Comparison of ENCODE assay signal across 16 cellular contexts in the genomic region with DNA sequence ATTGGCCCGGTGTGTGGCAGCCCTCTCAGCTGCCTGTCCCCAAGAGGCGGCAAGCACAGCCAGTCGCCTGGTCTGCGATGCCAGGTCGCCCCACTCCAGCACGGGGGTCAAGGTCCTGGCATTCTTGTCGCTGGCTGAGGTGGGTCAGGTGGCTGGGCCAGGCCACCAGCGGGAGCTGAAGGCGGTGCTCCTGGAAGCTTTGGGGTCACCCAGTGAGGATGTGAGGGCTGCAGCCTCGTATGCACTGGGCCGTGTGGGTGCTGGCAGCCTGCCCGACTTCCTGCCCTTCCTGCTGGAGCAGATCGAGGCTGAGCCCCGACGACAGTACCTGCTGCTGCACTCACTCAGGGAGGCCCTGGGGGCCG. TPM values are rescaled to one million over a fixed set of nuclear protein-coding genes. Genes with fewer than 3 reads are reported as not detected.
DNase-seq lines count a peak whose midpoint lies in the region; ATAC-seq, FAIRE-seq and TF ChIP-seq lines count a peak whose summit lies in the region.
"Had no signal": no experiment of that assay in that cellular context is flagged by ENCODE, and none has a peak within 500 bp of the region (broad histone marks: within the 10 kb centered on the region; RNA-seq: fewer than 3 reads in every experiment).

No MANE protein-coding gene starts in this region.

- ATAC-seq in HepG2: peak; percentile 44
- no peak for ATAC-seq in right lobe of liver
- peak; percentile 54 for ATAC-seq in left ventricle myocardium superior

- WGBS in HepG2 (ENCODE audit: low lambda C conversion rate): no CpG with 5 or more reads among the region's 16 CpGs
- whole genome bisulfite sequencing in right lobe of liver (ENCODE audit: insufficient coverage, low coverage, low lambda C conversion rate, missing lambda C conversion rate): no CpG with 5 or more reads among the region's 16 CpGs
- WGBS in spleen, 5 donors: 28 to 37% (median 31%) methylated on average over 15 to 16 of the region's 16 CpGs

- TF ChIP-seq EP300 in HepG2 (IDR thresholded peaks at IDR 0.05; ENCODE audit: low read depth in 2 of 2, low read length in 2 of 2) (no peak), HepG2 (CRISPR knock-in tag; IDR thresholded peaks at IDR 0.05; ENCODE audit: borderline replicate concordance) (no peak)

- FAIRE-seq in HepG2 (lab: Jason Lieb, UNC): no peak
- no peak for FAIRE-seq in kidney (lab: Jason Lieb, UNC)

- TF ChIP-seq CTCF in HepG2 (CRISPR knock-in tag; IDR thresholded peaks at IDR 0.05) (no peak), right lobe of liver (IDR thresholded peaks at IDR 0.05) (no peak), spleen (IDR thresholded peaks at IDR 0.05 in 8 of 11, conservative IDR thresholded peaks at IDR 0.05 in 3 of 11) (no peak), kidney (IDR thresholded peaks at IDR 0.05; ENCODE audit: borderline replicate concordance, extremely low read depth, insufficient read depth) (no peak)

- TF ChIP-seq RAD21 in HepG2 (CRISPR knock-in tag; IDR thresholded peaks at IDR 0.05): no peak

- H3K4me3 ChIP-seq in HepG2 (replicated peaks in 1 of 3; ENCODE audit: insufficient read depth in 1 of 3, low read depth in 2 of 3, low read length in 3 of 3) (no peak overlapping the region), right lobe of liver (no peak overlapping the region), spleen (no peak overlapping the region), kidney (ENCODE audit: low read length in 2 of 2) (no peak overlapping the region)
- H3K4me3 ChIP-seq: PC-9 had no signal

- CTCF ChIA-PET in HepG2 (lab: Yijun Ruan, JAX; ENCODE audit: low intra/inter-chr PET ratio, low total read pairs): no interaction called here

- intact Hi-C loops in HepG2 (cut with micrococcal nuclease; ENCODE audit: unreplicated experiment) (no loop called here), right lobe of liver (cut with DNase I) (no loop called here), left ventricle myocardium superior (cut with micrococcal nuclease) (no loop called here), spleen (cut with DNase I; ENCODE audit: low total_unique reads) (no loop called here), kidney (cut with DNase I) (no loop called here)

- in situ Hi-C loops in HepG2 (cut with HindIII; ENCODE audit: extremely low pct_ligation_motif_present, low pct_unique_long_range_greater_than_20kb): no loop called here

- H3K27ac ChIP-seq in HepG2 (ENCODE audit: extremely low read length, insufficient read depth, low read length) (no peak overlapping the region), right lobe of liver (no peak overlapping the region), spleen (no peak overlapping the region), kidney (ENCODE audit: low read depth in 2 of 2, low read length in 2 of 2) (no peak overlapping the region)
- H3K27ac ChIP-seq: PC-9 had no signal

- H4K20me1 ChIP-seq in HepG2 (ENCODE audit: insufficient read depth, low read length): no peaks in the 10 kb centered on the region

- H3K27me3 ChIP-seq in HepG2 (ENCODE audit: control insufficient read depth in 1 of 2, insufficient read depth in 2 of 2, low read length in 2 of 2) (peaks cover 16 to 65% of the 10 kb centered on the region in 2 experiments), right lobe of liver (no peaks in the 10 kb centered on the region), spleen (replicated peaks in 1 of 7) (no peaks in the 10 kb centered on the region)

- no peaks in the 10 kb centered on the region for H3K79me2 ChIP-seq in HepG2 (ENCODE audit: insufficient read depth, low read length)

- DNase-seq in HepG2 (ENCODE audit: low spot score) (no peak), right lobe of liver (no peak), Kasumi-1 (lab: John Stamatoyannopoulos, UW) (peak; percentile 13 to 23), left ventricle myocardium superior (peak; percentile 68), spleen (peak; percentile 75), kidney (no peak), HuH-7 (ENCODE audit: low spot score) (no peak), medulla oblongata (ENCODE audit: extremely low spot score) (no peak)
- DNase-seq: CD4-positive, alpha-beta T cell; H9; MV-4-11; NCI-H1417; NCI-H2029; NCI-H510A treated with DMSO at 0.1 percent for 48 hours; PC-9 had no signal

- BruUV-seq in HepG2 (replicated peaks; lab: Mats Ljungman, UMichigan): no TSS peak

- H3K9me3 ChIP-seq in HepG2 (ENCODE audit: low read length) (no peaks in the 10 kb centered on the region), right lobe of liver (no peaks in the 10 kb centered on the region), spleen (no peaks in the 10 kb centered on the region), kidney (ENCODE audit: control insufficient read depth in 1 of 2, low read length in 2 of 2) (no peaks in the 10 kb centered on the region)

- no peaks in the 10 kb centered on the region for H3K36me3 ChIP-seq in HepG2 (replicated peaks in 1 of 2; ENCODE audit: control insufficient read depth in 1 of 2, insufficient read depth in 2 of 2, low read length in 2 of 2)
- no peaks in the 10 kb centered on the region for H3K36me3 ChIP-seq in right lobe of liver
- H3K36me3 ChIP-seq in spleen: peaks cover 0 to 56% (median 14%) of the 10 kb centered on the region in 6 donors
- no peaks in the 10 kb centered on the region for H3K36me3 ChIP-seq in kidney (ENCODE audit: control insufficient read depth in 1 of 2, insufficient read depth in 2 of 2, low read length in 2 of 2)

- H3K4me2 ChIP-seq in HepG2 (ENCODE audit: low read depth, low read length): no peak overlapping the region
- H3K4me2 ChIP-seq: PC-9 had no signal

- H2AFZ ChIP-seq in HepG2 (ENCODE audit: low read length): no peak overlapping the region
- H2AFZ ChIP-seq: PC-9 had no signal

- H3K4me1 ChIP-seq in HepG2 (ENCODE audit: insufficient read depth, low read length) (no peaks in the 10 kb centered on the region), right lobe of liver (no peaks in the 10 kb centered on the region), spleen (peaks cover 0 to 9% (median 3%) of the 10 kb centered on the region in 6 donors), kidney (ENCODE audit: control insufficient read depth in 1 of 2, insufficient read depth in 1 of 2, low read depth in 1 of 2, low read length in 2 of 2) (no peaks in the 10 kb centered on the region)

- H3K9ac ChIP-seq in HepG2 (ENCODE audit: insufficient read depth, low read depth, low read length) (no peak overlapping the region), kidney (ENCODE audit: low read length in 2 of 2) (no peak overlapping the region)

- TF ChIP-seq POLR2A in HepG2 (IDR thresholded peaks at IDR 0.05; ENCODE audit: insufficient read depth in 1 of 2, low read depth in 2 of 2, low read length in 2 of 2) (no peak), right lobe of liver (IDR thresholded peaks at IDR 0.05) (no peak), spleen (IDR thresholded peaks at IDR 0.05) (no peak)

- POLR2A ChIA-PET in HepG2 (lab: Yijun Ruan, JAX): no interaction called here

RNA-seq across cellular contexts. Expression of gene CAND2, which starts 20.8 kb away (rescaled TPM):
- total RNA-seq in HepG2 (2016; rRNA removed; fragmentation: Illumina TruSeq; extraction: Trizol): not detected in 2 replicates
- not detected in 2 replicates for total RNA-seq in HepG2 (2016; cell fraction: cytosol; rRNA removed; fragmentation: Illumina TruSeq; extraction: Trizol; ENCODE audit: low read depth)
- not detected in 2 replicates for total RNA-seq in HepG2 (2016; cell fraction: insoluble cytoplasmic fraction; rRNA removed; fragmentation: Illumina TruSeq; extraction: Trizol)
- not detected in 2 replicates for total RNA-seq in HepG2 (2016; cell fraction: membrane; rRNA removed; fragmentation: Illumina TruSeq; extraction: Trizol)
- not detected in 2 replicates for total RNA-seq in HepG2 (2016; cell fraction: nucleus; rRNA removed; fragmentation: Illumina TruSeq; extraction: Trizol)
- polyA plus RNA-seq in HepG2 (2011; rRNA removed): 0.01 and 0.09 TPM in 2 replicates
- polyA plus RNA-seq in HepG2 (2011; cell fraction: cytosol; rRNA removed): 0.03 TPM in 1 of 2 replicates, not detected in the other
- 0.05 and 0.12 TPM in 2 replicates for polyA plus RNA-seq in HepG2 (2011; cell fraction: nucleus; rRNA removed)
- 0.07 and 0.13 TPM in 2 replicates for polyA plus RNA-seq in HepG2 (2012)
- polyA plus RNA-seq in HepG2 (2016; cell fraction: cytosol; fragmentation: Illumina TruSeq; extraction: Trizol; ENCODE audit: low read depth): not detected in 2 replicates
- polyA plus RNA-seq in HepG2 (2016; cell fraction: insoluble cytoplasmic fraction; fragmentation: Illumina TruSeq; extraction: Trizol; ENCODE audit: low read depth): not detected in 2 replicates
- polyA plus RNA-seq in HepG2 (2016; cell fraction: membrane; fragmentation: Illumina TruSeq; extraction: Trizol; ENCODE audit: low read depth): not detected in 2 replicates
- not detected in 2 replicates for polyA plus RNA-seq in HepG2 (2016; cell fraction: nucleus; fragmentation: Illumina TruSeq; extraction: Trizol; ENCODE audit: insufficient read depth, low read depth)
- polyA minus RNA-seq in HepG2 (2011; rRNA and poly(A)+ RNA removed; ENCODE audit: low replicate concordance): 0.04 and 0.26 TPM in 2 replicates
- polyA minus RNA-seq in HepG2 (2011; cell fraction: cytosol; rRNA and poly(A)+ RNA removed): not detected in 2 replicates
- 0.12 TPM in 1 of 2 replicates, not detected in the other for polyA minus RNA-seq in HepG2 (2011; cell fraction: nucleus; rRNA and poly(A)+ RNA removed)
- total RNA-seq in right lobe of liver: 1 to 10 TPM in 2 of 6 experiments, under 1 TPM in 4; 0.61 to 4.4 (median 0.77) TPM
- 69.2 TPM for total RNA-seq in left ventricle myocardium superior
- 10 to 100 TPM in 1 of 7 donors, 1 to 10 TPM in 6; 4.0 to 12.2 (median 8.0) TPM for total RNA-seq in spleen
- polyA plus RNA-seq in spleen: 1 to 10 TPM in 1 of 3 donors, under 1 TPM in 2; 0.78 to 2.6 (median 0.88) TPM
- 7.1 TPM for total RNA-seq in kidney
- polyA plus RNA-seq in kidney (ENCODE audit: insufficient read depth, low read depth, low replicate concordance): 3.9 TPM
- total RNA-seq: HT-29 had no signal

RNA-seq across cellular contexts. Expression of gene RPL32, which starts 24.0 kb away (rescaled TPM):
- total RNA-seq in HepG2 (2016; rRNA removed; fragmentation: Illumina TruSeq; extraction: Trizol) (1,781 and 2,179 TPM in 2 replicates), right lobe of liver (100 to 1,000 TPM; 322 to 555 (median 472) TPM), left ventricle myocardium superior (931 TPM), spleen (1,000 to 10,000 TPM in 6 of 7 donors, 100 to 1,000 TPM in 1; 911 to 1,835 (median 1,346) TPM), kidney (1,227 TPM)
- 3,269 and 3,354 TPM in 2 replicates for total RNA-seq in HepG2 (2016; cell fraction: cytosol; rRNA removed; fragmentation: Illumina TruSeq; extraction: Trizol; ENCODE audit: low read depth)
- 1,702 and 2,262 TPM in 2 replicates for total RNA-seq in HepG2 (2016; cell fraction: insoluble cytoplasmic fraction; rRNA removed; fragmentation: Illumina TruSeq; extraction: Trizol)
- 4,253 and 4,526 TPM in 2 replicates for total RNA-seq in HepG2 (2016; cell fraction: membrane; rRNA removed; fragmentation: Illumina TruSeq; extraction: Trizol)
- total RNA-seq in HepG2 (2016; cell fraction: nucleus; rRNA removed; fragmentation: Illumina TruSeq; extraction: Trizol): 560 and 609 TPM in 2 replicates
- polyA plus RNA-seq in HepG2 (2011; rRNA removed) (2,268 and 2,401 TPM in 2 replicates), spleen (1,000 to 10,000 TPM; 3,289 to 6,164 (median 6,022) TPM), kidney (ENCODE audit: insufficient read depth, low read depth, low replicate concordance) (2,612 TPM)
- polyA plus RNA-seq in HepG2 (2011; cell fraction: cytosol; rRNA removed): 1,778 and 1,795 TPM in 2 replicates
- polyA plus RNA-seq in HepG2 (2011; cell fraction: nucleus; rRNA removed): 459 and 538 TPM in 2 replicates
- 2,727 and 3,505 TPM in 2 replicates for polyA plus RNA-seq in HepG2 (2012)
- 4,453 and 4,819 TPM in 2 replicates for polyA plus RNA-seq in HepG2 (2016; cell fraction: cytosol; fragmentation: Illumina TruSeq; extraction: Trizol; ENCODE audit: low read depth)
- polyA plus RNA-seq in HepG2 (2016; cell fraction: insoluble cytoplasmic fraction; fragmentation: Illumina TruSeq; extraction: Trizol; ENCODE audit: low read depth): 2,446 and 2,535 TPM in 2 replicates
- polyA plus RNA-seq in HepG2 (2016; cell fraction: membrane; fragmentation: Illumina TruSeq; extraction: Trizol; ENCODE audit: low read depth): 4,866 and 4,953 TPM in 2 replicates
- polyA plus RNA-seq in HepG2 (2016; cell fraction: nucleus; fragmentation: Illumina TruSeq; extraction: Trizol; ENCODE audit: insufficient read depth, low read depth): 1,119 and 1,145 TPM in 2 replicates
- polyA minus RNA-seq in HepG2 (2011; rRNA and poly(A)+ RNA removed; ENCODE audit: low replicate concordance): 371 and 1,174 TPM in 2 replicates
- polyA minus RNA-seq in HepG2 (2011; cell fraction: cytosol; rRNA and poly(A)+ RNA removed): 694 and 812 TPM in 2 replicates
- 216 and 257 TPM in 2 replicates for polyA minus RNA-seq in HepG2 (2011; cell fraction: nucleus; rRNA and poly(A)+ RNA removed)

RNA-seq across cellular contexts. Expression of gene TMEM40, which starts 58.3 kb away (rescaled TPM):
- total RNA-seq in HepG2 (2016; rRNA removed; fragmentation: Illumina TruSeq; extraction: Trizol) (not detected in 2 replicates), right lobe of liver (1 to 10 TPM in 1 of 6 experiments, under 1 TPM in 2, not detected in 3; 0.35 to 1.1 (median 0.51) TPM), left ventricle myocardium superior (2.8 TPM), spleen (1 to 10 TPM in 5 of 7 donors, under 1 TPM in 2; 0.56 to 3.8 (median 2.4) TPM), kidney (not detected)
- total RNA-seq in HepG2 (2016; cell fraction: cytosol; rRNA removed; fragmentation: Illumina TruSeq; extraction: Trizol; ENCODE audit: low read depth): not detected in 2 replicates
- 0.09 TPM in 1 of 2 replicates, not detected in the other for total RNA-seq in HepG2 (2016; cell fraction: insoluble cytoplasmic fraction; rRNA removed; fragmentation: Illumina TruSeq; extraction: Trizol)
- total RNA-seq in HepG2 (2016; cell fraction: membrane; rRNA removed; fragmentation: Illumina TruSeq; extraction: Trizol): 0.12 TPM in 1 of 2 replicates, not detected in the other
- total RNA-seq in HepG2 (2016; cell fraction: nucleus; rRNA removed; fragmentation: Illumina TruSeq; extraction: Trizol): not detected in 2 replicates
- polyA plus RNA-seq in HepG2 (2011; rRNA removed) (0.16 and 0.22 TPM in 2 replicates), spleen (1 to 10 TPM in 1 of 3 donors, under 1 TPM in 2; 0.29 to 1.6 (median 0.59) TPM), kidney (ENCODE audit: insufficient read depth, low read depth, low replicate concordance) (0.52 TPM)
- 0.11 and 0.21 TPM in 2 replicates for polyA plus RNA-seq in HepG2 (2011; cell fraction: cytosol; rRNA removed)
- polyA plus RNA-seq in HepG2 (2011; cell fraction: nucleus; rRNA removed): not detected in 2 replicates
- polyA plus RNA-seq in HepG2 (2012): 0.29 TPM in 1 of 2 replicates, not detected in the other
- polyA plus RNA-seq in HepG2 (2016; cell fraction: cytosol; fragmentation: Illumina TruSeq; extraction: Trizol; ENCODE audit: low read depth): not detected in 2 replicates
- polyA plus RNA-seq in HepG2 (2016; cell fraction: insoluble cytoplasmic fraction; fragmentation: Illumina TruSeq; extraction: Trizol; ENCODE audit: low read depth): not detected in 2 replicates
- polyA plus RNA-seq in HepG2 (2016; cell fraction: membrane; fragmentation: Illumina TruSeq; extraction: Trizol; ENCODE audit: low read depth): 0.51 TPM in 1 of 2 replicates, not detected in the other
- not detected in 2 replicates for polyA plus RNA-seq in HepG2 (2016; cell fraction: nucleus; fragmentation: Illumina TruSeq; extraction: Trizol; ENCODE audit: insufficient read depth, low read depth)
- polyA minus RNA-seq in HepG2 (2011; rRNA and poly(A)+ RNA removed; ENCODE audit: low replicate concordance): 0.56 TPM in 1 of 2 replicates, not detected in the other
- polyA minus RNA-seq in HepG2 (2011; cell fraction: cytosol; rRNA and poly(A)+ RNA removed): not detected in 2 replicates
- not detected in 2 replicates for polyA minus RNA-seq in HepG2 (2011; cell fraction: nucleus; rRNA and poly(A)+ RNA removed)
- total RNA-seq: CD4-positive, alpha-beta T cell; H9; HT-29 had no signal

Comparison
In these comparisons a context has a peak if more than half of its experiments do, and no peak if none do; other contexts are left out.
1. ATAC-seq: peak in HepG2 (single experiment) and left ventricle myocardium superior (single experiment); none in right lobe of liver (0 of 4).
2. DNase-seq: peak in Kasumi-1 (2 of 2), left ventricle myocardium superior (single experiment) and spleen (single experiment); none in HepG2 (single experiment), right lobe of liver (0 of 3), kidney (single experiment), HuH-7 (single experiment) and medulla oblongata (single experiment).